20 cellular contexts compared by ENCODE assay signal in the genomic region with DNA sequence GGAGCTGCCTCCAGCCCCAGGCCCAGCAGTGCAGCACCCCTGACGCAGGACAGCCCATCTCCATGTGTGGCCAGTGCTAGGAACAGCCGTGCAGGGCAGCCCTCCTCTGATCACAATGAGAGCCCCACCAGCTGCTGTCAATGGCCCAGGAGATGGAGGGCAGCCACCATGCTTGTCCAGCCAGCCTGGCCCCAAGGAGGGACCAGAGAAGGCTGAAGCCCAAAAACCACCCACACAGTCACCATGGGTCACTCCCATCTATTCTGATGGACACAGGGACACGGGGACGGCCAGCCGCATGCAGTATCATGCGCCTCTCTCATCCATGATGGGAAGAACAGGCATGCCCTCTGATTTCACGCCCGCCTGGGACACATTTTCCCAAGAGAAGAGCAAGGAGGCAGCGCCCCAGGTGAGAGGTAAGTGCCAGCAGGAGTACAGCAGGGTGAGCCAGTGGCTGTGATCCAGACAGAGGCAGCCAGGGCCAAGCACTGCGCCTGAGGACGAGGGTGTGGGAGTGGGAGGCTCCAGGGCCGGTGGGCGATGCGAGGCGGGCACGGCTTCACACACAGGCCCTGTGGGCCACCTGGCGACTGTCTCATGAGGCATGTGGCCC. TPM values are rescaled to one million over a fixed set of nuclear protein-coding genes. Genes with fewer than 3 reads are reported as not detected.
A peak's percentile ranks its signal among the peaks of the same experiment; 100 is the strongest.
DNase-seq lines count a peak whose midpoint lies in the region; ATAC-seq, FAIRE-seq and TF ChIP-seq lines count a peak whose summit lies in the region.
"Had no signal": no experiment of that assay in that cellular context is flagged by ENCODE, and none has a peak within 500 bp of the region (broad histone marks: within the 10 kb centered on the region; RNA-seq: fewer than 3 reads in every experiment).

No MANE protein-coding gene starts in this region.

- POLR2A ChIA-PET in A673 (lab: Charles Lee; ENCODE audit: low non-redundant PET) (no interaction called here), WTC11 (lab: Charles Lee) (no interaction called here)
- POLR2A ChIA-PET in CD4-positive, alpha-beta memory T cell (lab: Charles Lee; ENCODE audit: partially characterized antibody), result interaction anchor here (2.0 to 6.5 kb wide), 3 partner anchors 9 to 33 kb away, joined by 6 to 92 read pairs (median 38); a partner anchor contains a TSS

- ATAC-seq in WTC11, result no peak
- no peak for ATAC-seq in lower lobe of right lung
- ATAC-seq in HG03095 (IDR thresholded peaks at IDR 0.05; ENCODE audit: unreplicated experiment), result no peak
- ATAC-seq: activated T-cell treated with anti-CD3 and anti-CD28 coated beads, Interleukin-2, amount 50 U/mL, for 72 hours; left colon had no signal

- intact Hi-C loops in A673 (cut with micrococcal nuclease; ENCODE audit: unreplicated experiment) (no loop called here), lower lobe of right lung (cut with DNase I) (no loop called here)
- intact Hi-C loops in CD4-positive, alpha-beta memory T cell (cut with micrococcal nuclease), result no loop called here

- no peak for FAIRE-seq in GM19239 (lab: Jason Lieb, UNC)
- FAIRE-seq: frontal cortex, G401.6 had no signal

- no peaks in the 10 kb centered on the region for H3K9me3 Mint-ChIP-seq in CD4-positive, alpha-beta memory T cell
- no peaks in the 10 kb centered on the region for H3K9me3 Mint-ChIP-seq in WTC11
- H3K9me3 Mint-ChIP-seq: activated T-cell treated with anti-CD3 and anti-CD28 coated beads, Interleukin-2, amount 50 U/mL, for 72 hours had no signal

- H3K27ac ChIP-seq in A673 (ENCODE audit: low read depth, low read length, poor library complexity, severe bottlenecking) (peak overlapping the region; percentile 89), lower lobe of right lung (no peak overlapping the region)
- H3K27ac ChIP-seq in CD4-positive, alpha-beta memory T cell (ENCODE audit: low read depth, low read length), result no peak overlapping the region
- H3K27ac ChIP-seq: brain microvascular endothelial cell, SJCRH30, transverse colon had no signal

- DNase-seq in A673 (ENCODE audit: low spot score) (no peak), WTC11 (ENCODE audit: low spot score) (no peak), lower lobe of right lung (peak; percentile 42), globus pallidus (ENCODE audit: low spot score) (no peak), DMS114 treated with DMSO at 0.1 percent for 48 hours (lab: John Stamatoyannopoulos, UW; ENCODE audit: unreplicated experiment) (no peak), GM19239 (ENCODE audit: insufficient read length, low spot score) (no peak)
- DNase-seq in CD4-positive, alpha-beta memory T cell, result no peak
- DNase-seq: activated T-cell treated with anti-CD3 and anti-CD28 coated beads, Interleukin-2, amount 50 U/mL, for 72 hours; brain microvascular endothelial cell; cortex of kidney; NCI-H1417 treated with DMSO at 0.1 percent for 48 hours; NCI-H526; SJCRH30; stimulated activated naive CD4-positive, alpha-beta T cell treated with Interleukin-2 at 50 U/mL for 16 hours; T-helper 2 cell; transverse colon had no signal

- no peaks in the 10 kb centered on the region for H3K27me3 Mint-ChIP-seq in CD4-positive, alpha-beta memory T cell
- H3K27me3 Mint-ChIP-seq in WTC11 (ENCODE audit: low read depth), result no peaks in the 10 kb centered on the region; the same call in 1 of the 2 replicates

- H3K9me3 ChIP-seq in A673 (ENCODE audit: low read depth, low read length, poor library complexity, severe bottlenecking), result no peaks in the 10 kb centered on the region
- H3K9me3 ChIP-seq in CD4-positive, alpha-beta memory T cell (ENCODE audit: control insufficient read depth in 1 of 2, low read length in 2 of 2), result no peaks in the 10 kb centered on the region
- no peaks in the 10 kb centered on the region for H3K9me3 ChIP-seq in lower lobe of right lung
- H3K9me3 ChIP-seq: SJCRH30, transverse colon had no signal

- CTCF ChIA-PET in A673 (lab: Charles Lee), result interaction anchor here (0.6 kb wide), 1 partner anchor 37 kb away, joined by 5 read pairs; no protein-coding TSS in a partner anchor
- CTCF ChIA-PET in CD4-positive, alpha-beta memory T cell (lab: Charles Lee; ENCODE audit: partially characterized antibody), result interaction anchor here (1.9 kb wide), 1 partner anchor 158 kb away, joined by 8 read pairs; no protein-coding TSS in a partner anchor
- CTCF ChIA-PET in WTC11 (lab: Charles Lee), result interaction anchor here (1.4 to 3.1 kb wide), 2 partner anchors 22 to 67 kb away, joined by 3 to 17 read pairs; no protein-coding TSS in a partner anchor

- H3K27ac Mint-ChIP-seq in CD4-positive, alpha-beta memory T cell, result peak overlapping the region in 5 of 7 donors; percentile 8 to 80 (median 71)
- H3K27ac Mint-ChIP-seq in WTC11, result 0 out of 2 replicates have a peak overlapping the region, but pooled peaks have one; percentile 38
- H3K27ac Mint-ChIP-seq: activated T-cell treated with anti-CD3 and anti-CD28 coated beads, Interleukin-2, amount 50 U/mL, for 72 hours had no signal

- H3K4me1 ChIP-seq in A673 (ENCODE audit: insufficient read depth, low read length, poor library complexity, severe bottlenecking) (peaks cover 63% of the 10 kb centered on the region), lower lobe of right lung (peaks cover 40% of the 10 kb centered on the region)
- peaks cover 75% of the 10 kb centered on the region for H3K4me1 ChIP-seq in CD4-positive, alpha-beta memory T cell (ENCODE audit: insufficient read depth, low read length)

- no peaks in the 10 kb centered on the region for H3K27me3 ChIP-seq in A673 (replicated peaks; ENCODE audit: insufficient read depth, low read depth, low read length, poor library complexity)
- H3K27me3 ChIP-seq in CD4-positive, alpha-beta memory T cell (ENCODE audit: insufficient read depth, low read length), result no peaks in the 10 kb centered on the region
- no peaks in the 10 kb centered on the region for H3K27me3 ChIP-seq in lower lobe of right lung (ENCODE audit: low read depth)
- H3K27me3 ChIP-seq: brain microvascular endothelial cell, SJCRH30, transverse colon had no signal

- H3K36me3 Mint-ChIP-seq in CD4-positive, alpha-beta memory T cell, result peaks cover 0 to 5% of the 10 kb centered on the region in 2 donors
- no peaks in the 10 kb centered on the region for H3K36me3 Mint-ChIP-seq in WTC11

- BruUV-seq in A673 (replicated peaks; lab: Mats Ljungman, UMichigan), result no TSS peak

- no peak overlapping the region for H3K4me3 ChIP-seq in A673 (ENCODE audit: low read depth, low read length, poor library complexity, severe bottlenecking)
- H3K4me3 ChIP-seq in CD4-positive, alpha-beta memory T cell (ENCODE audit: low read length in 2 of 2), result no peak overlapping the region
- H3K4me3 ChIP-seq in lower lobe of right lung, result no peak overlapping the region
- H3K4me3 ChIP-seq: SJCRH30, transverse colon had no signal

- no peak overlapping the region for H3K4me3 Mint-ChIP-seq in CD4-positive, alpha-beta memory T cell
- no peak overlapping the region for H3K4me3 Mint-ChIP-seq in WTC11
- H3K4me3 Mint-ChIP-seq: activated T-cell treated with anti-CD3 and anti-CD28 coated beads, Interleukin-2, amount 50 U/mL, for 72 hours had no signal

- peaks cover 34 to 71% (median 55%) of the 10 kb centered on the region in 4 donors for H3K4me1 Mint-ChIP-seq in CD4-positive, alpha-beta memory T cell
- peaks cover 29% of the 10 kb centered on the region for H3K4me1 Mint-ChIP-seq in WTC11

- H3K36me3 ChIP-seq in A673 (ENCODE audit: insufficient read depth, low read length, poor library complexity, severe bottlenecking) (no peaks in the 10 kb centered on the region), lower lobe of right lung (peaks cover 15% of the 10 kb centered on the region)
- H3K36me3 ChIP-seq in CD4-positive, alpha-beta memory T cell (ENCODE audit: insufficient read depth, low read length), result no peaks in the 10 kb centered on the region
- H3K36me3 ChIP-seq: brain microvascular endothelial cell, SJCRH30, transverse colon had no signal

- TF ChIP-seq CTCF in A673 (conservative IDR thresholded peaks at IDR 0.05; ENCODE audit: low read depth, low read length) (no peak), WTC11 (IDR thresholded peaks at IDR 0.05) (no peak), lower lobe of right lung (IDR thresholded peaks at IDR 0.05) (no peak)

TF ChIP-seq in WTC11, 78 proteins besides CTCF, POLR2A, EP300 and RAD21 (continues in another document):
- TF ChIP-seq GABPB1 (CRISPR knock-in tag; IDR thresholded peaks at IDR 0.05), result no peak

RNA-seq across cellular contexts. Expression of a gene that starts 33.6 kb away (rescaled TPM):
- total RNA-seq in A673 (2021) (17.8 and 17.9 TPM in 2 replicates), WTC11 (2021) (18.0 to 21.7 TPM (median 19.4 TPM) in 3 replicates), lower lobe of right lung (6.0 TPM)
- 1 to 10 TPM; 7.9 to 8.7 TPM for total RNA-seq in CD4-positive, alpha-beta memory T cell
- polyA plus RNA-seq in CD4-positive, alpha-beta memory T cell, result 10 to 100 TPM; 12.7 to 14.6 TPM

RNA-seq across cellular contexts. Expression of a gene that starts 33.6 kb away (rescaled TPM):
- total RNA-seq in A673 (2021), result 22.7 and 25.6 TPM in 2 replicates
- total RNA-seq in CD4-positive, alpha-beta memory T cell, result 10 to 100 TPM; 26.9 to 27.6 TPM
- 10 to 100 TPM in 1 of 2 donors, 1 to 10 TPM in 1; 4.3 to 13.0 TPM for polyA plus RNA-seq in CD4-positive, alpha-beta memory T cell
- total RNA-seq in WTC11 (2021), result 19.2 to 21.5 TPM (median 20.6 TPM) in 3 replicates
- 24.3 TPM for total RNA-seq in lower lobe of right lung

RNA-seq across cellular contexts. Expression of a gene that starts 53.3 kb away (rescaled TPM):
- 87.8 and 98.6 TPM in 2 replicates for total RNA-seq in A673 (2021)
- total RNA-seq in CD4-positive, alpha-beta memory T cell, result 10 to 100 TPM; 36.8 to 39.2 TPM
- polyA plus RNA-seq in CD4-positive, alpha-beta memory T cell, result 10 to 100 TPM; 93.1 to 93.9 TPM
- total RNA-seq in WTC11 (2021), result 30.8 to 38.0 TPM (median 36.1 TPM) in 3 replicates
- total RNA-seq in lower lobe of right lung, result 235 TPM

RNA-seq across cellular contexts. Expression of a gene that starts 53.4 kb away (rescaled TPM):
- total RNA-seq in A673 (2021) (25.2 and 32.6 TPM in 2 replicates), WTC11 (2021) (15.9 to 18.8 TPM (median 18.8 TPM) in 3 replicates), lower lobe of right lung (47.5 TPM)
- total RNA-seq in CD4-positive, alpha-beta memory T cell, result 10 to 100 TPM; 34.2 to 35.9 TPM
- polyA plus RNA-seq in CD4-positive, alpha-beta memory T cell, result 10 to 100 TPM in 1 of 2 donors, 1 to 10 TPM in 1; 8.5 to 11.2 TPM
